17 cellular contexts compared by ENCODE assay signal in genomic region chr3:53713626-53714025, GRCh38.
A peak's percentile ranks its signal among the peaks of the same experiment; 100 is the strongest.
DNase-seq lines count a peak whose midpoint lies in the region; ATAC-seq and TF ChIP-seq lines count a peak whose summit lies in the region.
"Had no signal": no experiment of that assay in that cellular context is flagged by ENCODE, and none has a peak within 500 bp of the region (broad histone marks: within the 10 kb centered on the region; RNA-seq: fewer than 3 reads in every experiment).

No MANE protein-coding gene starts in this region.

- no peak for ATAC-seq in left lobe of liver

- H3K9me3 Mint-ChIP-seq in endodermal cell = no peaks in the 10 kb centered on the region
- H3K9me3 Mint-ChIP-seq: CD4-positive, alpha-beta memory T cell; HFFc6 had no signal

- H3K4me1 Mint-ChIP-seq in endodermal cell = peaks cover 10% of the 10 kb centered on the region

- no peak overlapping the region for H3K9ac ChIP-seq in endodermal cell (ENCODE audit: extremely low read depth, low read length, poor library complexity, severe bottlenecking)

- H3K36me3 Mint-ChIP-seq in endodermal cell (ENCODE audit: low read depth) = no peaks in the 10 kb centered on the region
- H3K36me3 Mint-ChIP-seq: CD4-positive, alpha-beta memory T cell had no signal

- H3K27ac ChIP-seq in right atrium auricular region = peak overlapping the region; percentile 69 to 75
- H3K27ac ChIP-seq in endodermal cell (ENCODE audit: low read depth, low read length) = no peak overlapping the region
- H3K27ac ChIP-seq in stomach = no peak overlapping the region
- peak overlapping the region in 3 of 8 donors; percentile 2 to 54 (median 42) for H3K27ac ChIP-seq in spleen

- intact Hi-C loops in cardiac septum (cut with DNase I) = loop anchor here (5.0 kb wide), 1 partner anchor 336 kb away; no protein-coding TSS in a partner anchor
- intact Hi-C loops in stomach (cut with DNase I; ENCODE audit: low total_unique reads) = loop anchor here (5.0 kb wide), 2 partner anchors 336 to 411 kb away; no protein-coding TSS in a partner anchor
- intact Hi-C loops in spleen (cut with DNase I; ENCODE audit: low total_unique reads) = loop anchor here (5.0 kb wide), 2 partner anchors 336 to 411 kb away; no protein-coding TSS in a partner anchor

- peaks cover 2% of the 10 kb centered on the region for H3K27me3 Mint-ChIP-seq in endodermal cell (ENCODE audit: insufficient read depth)
- H3K27me3 Mint-ChIP-seq: CD4-positive, alpha-beta memory T cell had no signal

- H3K4me1 ChIP-seq in right atrium auricular region (peaks cover 0 to 40% of the 10 kb centered on the region in 2 donors), endodermal cell (ENCODE audit: control insufficient read depth, insufficient read depth, low read length) (no peaks in the 10 kb centered on the region), stomach (peaks cover 0 to 9% (median 6%) of the 10 kb centered on the region in 4 donors), spleen (peaks cover 0 to 61% (median 6%) of the 10 kb centered on the region in 6 donors)
- H3K4me1 ChIP-seq: HAP-1 had no signal

- TF ChIP-seq EP300 in stomach (IDR thresholded peaks at IDR 0.05) = no peak

- H3K27ac Mint-ChIP-seq in endodermal cell = no peak overlapping the region
- H3K27ac Mint-ChIP-seq: CD4-positive, alpha-beta memory T cell; HFFc6 had no signal

- no peak for DNase-seq in right atrium auricular region (ENCODE audit: low spot score)
- no peak for DNase-seq in cardiac septum (ENCODE audit: low spot score)
- DNase-seq in endodermal cell = peak; percentile 41
- DNase-seq in left lobe of liver (ENCODE audit: low spot score) = peak; percentile 19
- peak; percentile 15 for DNase-seq in stomach
- DNase-seq in GM19240 (ENCODE audit: insufficient read length, low spot score) = no peak
- no peak for DNase-seq in spleen
- DNase-seq: C1 segment of cervical spinal cord; Calu3; CD4-positive, alpha-beta memory T cell; COR-L47; DMS53; DMS79 treated with DMSO at 0.1 percent for 48 hours; GF-D8; GOT3; HFFc6 had no signal

- TF ChIP-seq POLR2A in stomach (IDR thresholded peaks at IDR 0.05) (no peak), spleen (IDR thresholded peaks at IDR 0.05) (no peak)

- WGBS in endodermal cell (ENCODE audit: insufficient coverage in 1 of 2, insufficient read length in 1 of 2), 2 experiments = 82% methylated on average over 2 of the region's 2 CpGs; no CpG with 5 or more reads in 1 of the 2 experiments
- WGBS in stomach, 5 donors = 90 to 94% (median 93%) methylated on average over 2 of the region's 2 CpGs
- WGBS in spleen, 5 donors = 71 to 91% (median 80%) methylated on average over 2 of the region's 2 CpGs

- H3K4me3 ChIP-seq in right atrium auricular region (no peak overlapping the region), endodermal cell (ENCODE audit: low read length) (no peak overlapping the region), stomach (no peak overlapping the region), spleen (no peak overlapping the region)
- H3K4me3 ChIP-seq: HAP-1 had no signal

- H3K27me3 ChIP-seq in right atrium auricular region (no peaks in the 10 kb centered on the region), endodermal cell (ENCODE audit: control insufficient read depth, insufficient read depth, low read length, poor library complexity, severe bottlenecking) (no peaks in the 10 kb centered on the region), stomach (no peaks in the 10 kb centered on the region), spleen (replicated peaks in 1 of 7) (no peaks in the 10 kb centered on the region)

- TF ChIP-seq CTCF in right atrium auricular region (IDR thresholded peaks at IDR 0.05) (no peak), endodermal cell (conservative IDR thresholded peaks at IDR 0.05) (no peak), stomach (IDR thresholded peaks at IDR 0.05) (no peak), spleen (IDR thresholded peaks at IDR 0.05 in 8 of 11, conservative IDR thresholded peaks at IDR 0.05 in 3 of 11) (no peak)

- no peak overlapping the region for H3K4me3 Mint-ChIP-seq in endodermal cell
- H3K4me3 Mint-ChIP-seq: CD4-positive, alpha-beta memory T cell; HFFc6 had no signal

- H3K36me3 ChIP-seq in right atrium auricular region (no peaks in the 10 kb centered on the region), endodermal cell (ENCODE audit: control insufficient read depth, insufficient read depth, low read length) (no peaks in the 10 kb centered on the region), stomach (no peaks in the 10 kb centered on the region), spleen (no peaks in the 10 kb centered on the region)
- H3K36me3 ChIP-seq: HAP-1 had no signal

- H3K9me3 ChIP-seq in right atrium auricular region (no peaks in the 10 kb centered on the region), endodermal cell (ENCODE audit: control insufficient read depth, low read length) (no peaks in the 10 kb centered on the region), stomach (no peaks in the 10 kb centered on the region), spleen (no peaks in the 10 kb centered on the region)
- H3K9me3 ChIP-seq: HAP-1 had no signal

Comparison
In these comparisons a context has a peak if more than half of its experiments do, and no peak if none do; other contexts are left out.
1. DNase-seq: peak in endodermal cell (single experiment), left lobe of liver (single experiment) and stomach (single experiment); none in right atrium auricular region (single experiment), cardiac septum (single experiment), GM19240 (single experiment) and spleen (single experiment).
2. H3K27ac ChIP-seq: peak in right atrium auricular region (2 of 2); none in endodermal cell (single experiment) and stomach (0 of 5).